In genomic region chr5:151890299-151890698, GRCh38 we compare ENCODE assay signal across 23 cellular contexts. TPM values are rescaled to one million over a fixed set of nuclear protein-coding genes. Genes with fewer than 3 reads are reported as not detected.
DNase-seq lines count a peak whose midpoint lies in the region; TF ChIP-seq lines count a peak whose summit lies in the region.
"Had no signal": no experiment of that assay in that cellular context is flagged by ENCODE, and none has a peak within 500 bp of the region (broad histone marks: within the 10 kb centered on the region; RNA-seq: fewer than 3 reads in every experiment).

No MANE protein-coding gene starts in this region.

- H3K36me3 Mint-ChIP-seq in endodermal cell (ENCODE audit: low read depth), result no peaks in the 10 kb centered on the region
- no peaks in the 10 kb centered on the region for H3K36me3 Mint-ChIP-seq in type B pancreatic cell
- H3K36me3 Mint-ChIP-seq in activated naive CD8-positive, alpha-beta T cell treated with anti-CD3 and anti-CD28 coated beads for 36 hours, result no peaks in the 10 kb centered on the region
- H3K36me3 Mint-ChIP-seq: CD8-positive, alpha-beta memory T cell had no signal

- peaks cover 10% of the 10 kb centered on the region for H3K4me1 ChIP-seq in endodermal cell (ENCODE audit: control insufficient read depth, insufficient read depth, low read length)

- H3K4me3 Mint-ChIP-seq in endodermal cell (no peak overlapping the region), type B pancreatic cell (no peak overlapping the region)
- H3K4me3 Mint-ChIP-seq in activated naive CD8-positive, alpha-beta T cell treated with anti-CD3 and anti-CD28 coated beads for 36 hours, result no peak overlapping the region
- H3K4me3 Mint-ChIP-seq: CD8-positive, alpha-beta memory T cell had no signal

- DNase-seq in DMS79 treated with DMSO at 0.1 percent for 48 hours (lab: John Stamatoyannopoulos, UW) (peak; percentile 32), DMS79 (lab: John Stamatoyannopoulos, UW) (no peak), NCI-H69 (lab: John Stamatoyannopoulos, UW) (peak; percentile 35), endodermal cell (peak; percentile 64), type B pancreatic cell (ENCODE audit: extremely low spot score, unreplicated experiment) (no peak), NCI-H1105 (lab: John Stamatoyannopoulos, UW) (no peak), germinal center (ENCODE audit: low spot score) (no peak)
- DNase-seq in activated naive CD8-positive, alpha-beta T cell treated with anti-CD3 and anti-CD28 coated beads for 36 hours, result no peak
- DNase-seq: 8988T; AML-193; C1 segment of cervical spinal cord; Calu3; CD8-positive, alpha-beta memory T cell; GM23248; KBM-7; MM.1S; NCI-H1092; NCI-H146; NCI-H2171; NCI-H524 treated with DMSO at 0.1 percent for 48 hours; NK-92 treated with Interleukin-12 subunit alpha and Interleukin-12 subunit beta, amount 100 ng/mL, for 24 hours had no signal

- H3K9me3 Mint-ChIP-seq in endodermal cell (no peaks in the 10 kb centered on the region), type B pancreatic cell (no peaks in the 10 kb centered on the region)
- H3K9me3 Mint-ChIP-seq in activated naive CD8-positive, alpha-beta T cell treated with anti-CD3 and anti-CD28 coated beads for 36 hours, result no peaks in the 10 kb centered on the region
- H3K9me3 Mint-ChIP-seq: CD8-positive, alpha-beta memory T cell had no signal

- TF ChIP-seq CTCF in endodermal cell (conservative IDR thresholded peaks at IDR 0.05) (peak; percentile 61), type B pancreatic cell (conservative IDR thresholded peaks at IDR 0.05) (peak; percentile 40)

- H3K27ac Mint-ChIP-seq in endodermal cell (no peak overlapping the region), type B pancreatic cell (no peak overlapping the region)
- H3K27ac Mint-ChIP-seq in activated naive CD8-positive, alpha-beta T cell treated with anti-CD3 and anti-CD28 coated beads for 36 hours, result no peak overlapping the region

- no peaks in the 10 kb centered on the region for H3K36me3 ChIP-seq in endodermal cell (ENCODE audit: control insufficient read depth, insufficient read depth, low read length)

- no peaks in the 10 kb centered on the region for H3K9me3 ChIP-seq in endodermal cell (ENCODE audit: control insufficient read depth, low read length)

- peaks cover 28% of the 10 kb centered on the region for H3K27me3 Mint-ChIP-seq in endodermal cell (ENCODE audit: insufficient read depth)
- no peaks in the 10 kb centered on the region for H3K27me3 Mint-ChIP-seq in type B pancreatic cell
- H3K27me3 Mint-ChIP-seq in activated naive CD8-positive, alpha-beta T cell treated with anti-CD3 and anti-CD28 coated beads for 36 hours, result no peaks in the 10 kb centered on the region
- H3K27me3 Mint-ChIP-seq: CD8-positive, alpha-beta memory T cell had no signal

- peaks cover 15% of the 10 kb centered on the region for H3K27me3 ChIP-seq in endodermal cell (ENCODE audit: control insufficient read depth, insufficient read depth, low read length, poor library complexity, severe bottlenecking)

- WGBS in endodermal cell (ENCODE audit: insufficient coverage in 1 of 2, insufficient read length in 1 of 2), 2 experiments, result 78 to 83% methylated on average over 3 of the region's 3 CpGs

- H3K27ac ChIP-seq in endodermal cell (ENCODE audit: low read depth, low read length), result no peak overlapping the region
- H3K27ac ChIP-seq: GM23248 had no signal

- no peak overlapping the region for H3K9ac ChIP-seq in endodermal cell (ENCODE audit: extremely low read depth, low read length, poor library complexity, severe bottlenecking)
- H3K9ac ChIP-seq: GM23248 had no signal

- no peak overlapping the region for H3K4me3 ChIP-seq in endodermal cell (ENCODE audit: low read length)
- H3K4me3 ChIP-seq: GM23248 had no signal

- H3K4me1 Mint-ChIP-seq in endodermal cell (peaks cover 23% of the 10 kb centered on the region), type B pancreatic cell (ENCODE audit: unreplicated experiment) (peaks cover 4% of the 10 kb centered on the region)
- H3K4me1 Mint-ChIP-seq in activated naive CD8-positive, alpha-beta T cell treated with anti-CD3 and anti-CD28 coated beads for 36 hours, result no peaks in the 10 kb centered on the region

RNA-seq across cellular contexts. Expression of gene GLRA1, which starts 34.4 kb away (rescaled TPM):
- not detected for total RNA-seq in endodermal cell
- polyA plus RNA-seq in endodermal cell (2013, experiment 1 of 2), result 28.3 TPM
- 28.7 TPM for polyA plus RNA-seq in endodermal cell (2013, experiment 2 of 2)
- total RNA-seq in type B pancreatic cell (ENCODE audit: low replicate concordance), result 0.39 and 0.79 TPM in 2 replicates
- not detected for total RNA-seq in activated naive CD8-positive, alpha-beta T cell treated with anti-CD3 and anti-CD28 coated beads for 36 hours
- total RNA-seq: Calu3; CD8-positive, alpha-beta memory T cell; GM23248; HT1080 had no signal
- polyA plus RNA-seq: AG04450; CD8-positive, alpha-beta memory T cell; GM23248 had no signal

Comparison
In these comparisons a context has a peak if more than half of its experiments do, and no peak if none do; other contexts are left out.
1. DNase-seq: peak in DMS79 treated with DMSO at 0.1 percent for 48 hours (single experiment), NCI-H69 (single experiment) and endodermal cell (single experiment); none in DMS79 (single experiment), type B pancreatic cell (single experiment), NCI-H1105 (single experiment), germinal center (single experiment) and activated naive CD8-positive, alpha-beta T cell treated with anti-CD3 and anti-CD28 coated beads for 36 hours (single experiment).